In genomic region chr11:104916442-104916841, GRCh38 we compare ENCODE assay signal across 15 cellular contexts. TPM values are rescaled to one million over a fixed set of nuclear protein-coding genes. Genes with fewer than 3 reads are reported as not detected.
A peak's percentile ranks its signal among the peaks of the same experiment; 100 is the strongest.
DNase-seq lines count a peak whose midpoint lies in the region; ATAC-seq and TF ChIP-seq lines count a peak whose summit lies in the region.
"Had no signal": no experiment of that assay in that cellular context is flagged by ENCODE, and none has a peak within 500 bp of the region (broad histone marks: within the 10 kb centered on the region; RNA-seq: fewer than 3 reads in every experiment).

No MANE protein-coding gene starts in this region.

- H3K27ac ChIP-seq in esophagus muscularis mucosa (replicated peaks in 1 of 4), result peak overlapping the region; percentile 73 to 75 (median 74)
- peak overlapping the region in 3 of 4 donors; percentile 2 to 57 (median 13) for H3K27ac ChIP-seq in gastrocnemius medialis
- H3K27ac ChIP-seq in OCI-LY7 (ENCODE audit: low read depth, low read length, poor library complexity, severe bottlenecking), result no peak overlapping the region
- H3K27ac ChIP-seq: 22Rv1 had no signal

- no peaks in the 10 kb centered on the region for H3K9me2 ChIP-seq in OCI-LY7 (ENCODE audit: insufficient read depth, low read length)

- no peak for TF ChIP-seq EP300 in esophagus muscularis mucosa (IDR thresholded peaks at IDR 0.05)

- H3K4me1 ChIP-seq in esophagus muscularis mucosa, result peaks cover 6 to 29% (median 19%) of the 10 kb centered on the region in 4 donors
- H3K4me1 ChIP-seq in gastrocnemius medialis, result peaks cover 11 to 16% of the 10 kb centered on the region in 2 donors
- H3K4me1 ChIP-seq in OCI-LY7 (ENCODE audit: insufficient read depth, low read length, poor library complexity, severe bottlenecking), result no peaks in the 10 kb centered on the region

- H3K36me3 Mint-ChIP-seq in T-helper 2 cell treated with Interferon-gamma antibody and Interleukin-4, amounts not matched to agents 5 μg/mL and 100 μg/mL, for 36 hours (ENCODE audit: low read depth), result no peaks in the 10 kb centered on the region
- peaks cover 13% of the 10 kb centered on the region for H3K36me3 Mint-ChIP-seq in T-helper 17 cell (ENCODE audit: low read depth)

- POLR2A ChIA-PET in OCI-LY7 (lab: Charles Lee), result no interaction called here

- H3K27ac Mint-ChIP-seq in T-helper 2 cell treated with Interferon-gamma antibody and Interleukin-4, amounts not matched to agents 5 μg/mL and 100 μg/mL, for 36 hours, result peak overlapping the region; percentile 58
- peak overlapping the region; percentile 98 for H3K27ac Mint-ChIP-seq in T-helper 17 cell
- H3K27ac Mint-ChIP-seq: GM23338 had no signal

- BruUV-seq in OCI-LY7 (replicated peaks; lab: Mats Ljungman, UMichigan), result no TSS peak

- H3K4me3 ChIP-seq in esophagus muscularis mucosa (peak overlapping the region; percentile 9 to 62 (median 48)), gastrocnemius medialis (no peak overlapping the region), OCI-LY7 (ENCODE audit: low read depth, low read length, poor library complexity, severe bottlenecking) (no peak overlapping the region)
- H3K4me3 ChIP-seq: GM23338, lung had no signal

- H2AFZ ChIP-seq in OCI-LY7 (ENCODE audit: low read length), result no peak overlapping the region
- H2AFZ ChIP-seq: GM23338 had no signal

- no peaks in the 10 kb centered on the region for H3K27me3 Mint-ChIP-seq in T-helper 2 cell treated with Interferon-gamma antibody and Interleukin-4, amounts not matched to agents 5 μg/mL and 100 μg/mL, for 36 hours (ENCODE audit: low read depth)
- H3K27me3 Mint-ChIP-seq in T-helper 17 cell, result no peaks in the 10 kb centered on the region

- intact Hi-C loops in esophagus muscularis mucosa (cut with DNase I) (no loop called here), gastrocnemius medialis (cut with DNase I; ENCODE audit: low total_unique reads) (loop anchor here (5.0 kb wide), 1 partner anchor 51 kb away; the partner anchor contains the start of gene CASP4), OCI-LY7 (cut with micrococcal nuclease; ENCODE audit: unreplicated experiment) (no loop called here)

- no peaks in the 10 kb centered on the region for H4K20me1 ChIP-seq in OCI-LY7 (ENCODE audit: insufficient read depth, low read length)

- in situ Hi-C loops in gastrocnemius medialis (cut with MboI; ENCODE audit: low sequenced_read_pairs in 4 of 4), result no loop called here

- peak overlapping the region; percentile 65 for H3K4me3 Mint-ChIP-seq in T-helper 2 cell treated with Interferon-gamma antibody and Interleukin-4, amounts not matched to agents 5 μg/mL and 100 μg/mL, for 36 hours
- peak overlapping the region; percentile 99 for H3K4me3 Mint-ChIP-seq in T-helper 17 cell
- H3K4me3 Mint-ChIP-seq: GM23338 had no signal

- no peak for DNase-seq in T-helper 2 cell treated with Interferon-gamma antibody and Interleukin-4, amounts not matched to agents 5 μg/mL and 100 μg/mL, for 36 hours (ENCODE audit: low spot score)
- no peak for DNase-seq in T-helper 2 cell
- no peak for DNase-seq in T-helper 17 cell
- DNase-seq in esophagus muscularis mucosa (ENCODE audit: extremely low spot score), result no peak
- DNase-seq in gastrocnemius medialis, result no peak
- no peak for DNase-seq in AG20443 (ENCODE audit: low spot score)
- no peak for DNase-seq in OCI-LY7 (ENCODE audit: low spot score)
- DNase-seq: activated gamma-delta T cell, dorsolateral prefrontal cortex, NCI-H524 had no signal

- TF ChIP-seq POLR2A in esophagus muscularis mucosa (IDR thresholded peaks at IDR 0.05; ENCODE audit: low read depth) (no peak), gastrocnemius medialis (IDR thresholded peaks at IDR 0.05) (no peak)

- H3K27me3 ChIP-seq in esophagus muscularis mucosa (no peaks in the 10 kb centered on the region), gastrocnemius medialis (no peaks in the 10 kb centered on the region)
- H3K27me3 ChIP-seq: dorsolateral prefrontal cortex had no signal

- CTCF ChIA-PET in OCI-LY7 (lab: Charles Lee; ENCODE audit: unreplicated experiment), result no interaction called here

- ATAC-seq in T-helper 17 cell (peak; percentile 29), gastrocnemius medialis (no peak), HG03097 (IDR thresholded peaks at IDR 0.05; ENCODE audit: low FRiP score, unreplicated experiment) (no peak)
- ATAC-seq: GM23338 had no signal

- no peaks in the 10 kb centered on the region for H3K36me3 ChIP-seq in esophagus muscularis mucosa
- H3K36me3 ChIP-seq in gastrocnemius medialis, result no peaks in the 10 kb centered on the region
- H3K36me3 ChIP-seq in OCI-LY7 (ENCODE audit: insufficient read depth, low read length), result no peaks in the 10 kb centered on the region

- no peaks in the 10 kb centered on the region for H3K9me3 Mint-ChIP-seq in T-helper 2 cell treated with Interferon-gamma antibody and Interleukin-4, amounts not matched to agents 5 μg/mL and 100 μg/mL, for 36 hours
- H3K9me3 Mint-ChIP-seq: GM23338 had no signal

- no peaks in the 10 kb centered on the region for H3K79me2 ChIP-seq in OCI-LY7 (ENCODE audit: insufficient read depth, low read depth, low read length)

- H3K4me1 Mint-ChIP-seq in T-helper 2 cell treated with Interferon-gamma antibody and Interleukin-4, amounts not matched to agents 5 μg/mL and 100 μg/mL, for 36 hours (ENCODE audit: low read depth), result peaks cover 26% of the 10 kb centered on the region
- H3K4me1 Mint-ChIP-seq in T-helper 17 cell, result peaks cover 64% of the 10 kb centered on the region

- no peak overlapping the region for H3K4me2 ChIP-seq in OCI-LY7 (ENCODE audit: low read length)
- H3K4me2 ChIP-seq: GM23338 had no signal

- H3K9me3 ChIP-seq in T-helper 17 cell (ENCODE audit: control insufficient read depth, low read length, poor library complexity, severe bottlenecking) (no peaks in the 10 kb centered on the region), esophagus muscularis mucosa (no peaks in the 10 kb centered on the region), gastrocnemius medialis (no peaks in the 10 kb centered on the region), OCI-LY7 (ENCODE audit: low read length) (no peaks in the 10 kb centered on the region)

- no peak for TF ChIP-seq CTCF in esophagus muscularis mucosa (IDR thresholded peaks at IDR 0.05)
- no peak for TF ChIP-seq CTCF in gastrocnemius medialis (IDR thresholded peaks at IDR 0.05 in 4 of 5, conservative IDR thresholded peaks at IDR 0.05 in 1 of 5)
- no peak for TF ChIP-seq CTCF in OCI-LY7 (conservative IDR thresholded peaks at IDR 0.05; ENCODE audit: low read length)

RNA-seq across cellular contexts. Expression of gene CASP12, which starts 18.2 kb away (rescaled TPM):
- total RNA-seq in T-helper 17 cell (not detected), esophagus muscularis mucosa (1 to 10 TPM in 3 of 4 donors, under 1 TPM in 1; 0.69 to 2.6 (median 1.4) TPM), gastrocnemius medialis (under 1 TPM in 3 of 4 donors, not detected in 1; 0.39 to 0.86 (median 0.49) TPM), OCI-LY7 (2022) (not detected in 2 replicates)
- not detected in 2 replicates for total RNA-seq in OCI-LY7 (2014; rRNA removed; shearing (Covaris generic))
- total RNA-seq: GM23338, temporal lobe had no signal

RNA-seq across cellular contexts. Expression of gene CASP4, which starts 51.9 kb away (rescaled TPM):
- total RNA-seq in T-helper 17 cell (100 to 1,000 TPM in 1 of 2 donors, 10 to 100 TPM in 1; 97.2 to 102 TPM), esophagus muscularis mucosa (100 to 1,000 TPM in 1 of 4 donors, 10 to 100 TPM in 3; 21.3 to 107 (median 23.2) TPM), gastrocnemius medialis (10 to 100 TPM; 12.0 to 17.2 (median 14.4) TPM), OCI-LY7 (2022) (1.4 and 1.6 TPM in 2 replicates)
- total RNA-seq in OCI-LY7 (2014; rRNA removed; shearing (Covaris generic)), result 0.28 and 0.88 TPM in 2 replicates

Comparison
In these comparisons a context has a peak if more than half of its experiments do, and no peak if none do; other contexts are left out.
1. H3K4me3 ChIP-seq: peak in esophagus muscularis mucosa (4 of 4); none in gastrocnemius medialis (0 of 4) and OCI-LY7 (single experiment).
2. RNA of gene CASP4, which starts 51.9 kb away (total RNA-seq): 97.2 to 102 TPM in T-helper 17 cell, 21.3 to 107 TPM in esophagus muscularis mucosa and 12.0 to 17.2 TPM in gastrocnemius medialis; 0.28 to 1.6 TPM in OCI-LY7; every median in the first group is over 4 times any median in the second.